Comparison of ENCODE assay signal across 8 cellular contexts in genomic region chr15:84747423-84748273, GRCh38. TPM values are rescaled to one million over a fixed set of nuclear protein-coding genes. Genes with fewer than 3 reads are reported as not detected.
DNase-seq lines count a peak whose midpoint lies in the region; ATAC-seq and TF ChIP-seq lines count a peak whose summit lies in the region.

No MANE protein-coding gene starts in this region.

- H3K4me1 ChIP-seq in right atrium auricular region (peaks cover 0 to 43% of the 10 kb centered on the region in 2 donors), prostate gland (replicated peaks) (peaks cover 3% of the 10 kb centered on the region), uterus (peaks cover 0 to 15% of the 10 kb centered on the region in 2 donors)

- H3K4me3 ChIP-seq in right atrium auricular region: peak overlapping the region; percentile 72 to 79
- H3K4me3 ChIP-seq in prostate gland: peak overlapping the region; percentile 81 to 86
- H3K4me3 ChIP-seq in uterus: peak overlapping the region; percentile 73 to 88

- H3K27me3 ChIP-seq in right atrium auricular region: no peaks in the 10 kb centered on the region
- H3K27me3 ChIP-seq in prostate gland (replicated peaks; ENCODE audit: insufficient read depth): no peaks in the 10 kb centered on the region
- H3K27me3 ChIP-seq in uterus: no peaks in the 10 kb centered on the region

- intact Hi-C loops in prostate gland (cut with DNase I): loop anchor here (5.0 to 10.0 kb wide), 2 partner anchors 75 to 93 kb away; partner anchors contain the start of genes NMB and WDR73
- intact Hi-C loops in uterus (cut with DNase I; ENCODE audit: low total_unique reads): no loop called here

- TF ChIP-seq POLR2A in prostate gland (IDR thresholded peaks at IDR 0.05): peak; percentile 46
- TF ChIP-seq POLR2A in uterus (IDR thresholded peaks at IDR 0.05): peak in 1 of 2 donors; percentile 45

- H3K36me3 ChIP-seq in right atrium auricular region (no peaks in the 10 kb centered on the region), prostate gland (no peaks in the 10 kb centered on the region), uterus (no peaks in the 10 kb centered on the region)

- 0 to 1% (median 0%) methylated on average over 38 to 46 of the region's 46 CpGs for WGBS in adipose tissue, 3 donors
- under 1% methylated on average over 46 of the region's 46 CpGs for WGBS in prostate gland

- TF ChIP-seq CTCF in right atrium auricular region (IDR thresholded peaks at IDR 0.05) (no peak), prostate gland (IDR thresholded peaks at IDR 0.05) (peak in 1 of 4 experiments; percentile 19), uterus (IDR thresholded peaks at IDR 0.05) (peak in 1 of 4 experiments; percentile 10)

- DNase-seq in G401 (ENCODE audit: low spot score) (peak; percentile 70), KBM-7 (peak; percentile 89), T follicular helper cell (ENCODE audit: low read depth) (peak; percentile 53), right atrium auricular region (ENCODE audit: low spot score) (peak; percentile 83), prostate gland (ENCODE audit: low spot score) (peak; percentile 61), uterus (peak; percentile 68 to 72)

- no peaks in the 10 kb centered on the region for H3K9me3 ChIP-seq in right atrium auricular region
- H3K9me3 ChIP-seq in prostate gland: no peaks in the 10 kb centered on the region
- H3K9me3 ChIP-seq in uterus: no peaks in the 10 kb centered on the region

- H3K27ac ChIP-seq in adipose tissue (ENCODE audit: low read depth, low read length): peak overlapping the region; percentile 94
- H3K27ac ChIP-seq in right atrium auricular region: peak overlapping the region; percentile 98 to 100
- peak overlapping the region; percentile 99 to 100 for H3K27ac ChIP-seq in prostate gland
- peak overlapping the region; percentile 99 to 100 for H3K27ac ChIP-seq in uterus

- peak; percentile 36 for ATAC-seq in GM21737 (IDR thresholded peaks at IDR 0.05; ENCODE audit: unreplicated experiment)

- in situ Hi-C loops in G401 (cut with HindIII; ENCODE audit: low sequenced_read_pairs) (no loop called here), KBM-7 (cut with MboI; ENCODE audit: low pct_unique_long_range_greater_than_20kb, low sequenced_read_pairs) (no loop called here)

RNA-seq across cellular contexts. Expression of gene ZNF592, which starts 0.7 kb away (rescaled TPM):
- total RNA-seq in G401 (2014; rRNA removed; shearing (Covaris generic)): 3.3 and 6.6 TPM in 2 replicates
- 10 to 100 TPM in 1 of 3 donors, 1 to 10 TPM in 2; 6.6 to 12.8 (median 9.6) TPM for polyA plus RNA-seq in adipose tissue
- total RNA-seq in right atrium auricular region (10 to 100 TPM in 1 of 2 donors, 1 to 10 TPM in 1; 9.7 to 18.4 TPM), prostate gland (10 to 100 TPM; 20.8 to 38.7 TPM), uterus (10 to 100 TPM in 2 of 4 donors, 1 to 10 TPM in 2; 4.7 to 48.2 (median 11.7) TPM)

RNA-seq across cellular contexts. Expression of gene SEC11A, which starts 31.7 kb away (rescaled TPM):
- 350 and 354 TPM in 2 replicates for total RNA-seq in G401 (2014; rRNA removed; shearing (Covaris generic))
- 100 to 1,000 TPM in 2 of 3 donors, 10 to 100 TPM in 1; 92.2 to 290 (median 215) TPM for polyA plus RNA-seq in adipose tissue
- total RNA-seq in right atrium auricular region: 10 to 100 TPM; 79.7 to 81.2 TPM
- 100 to 1,000 TPM in 1 of 2 donors, 10 to 100 TPM in 1; 91.2 to 115 TPM for total RNA-seq in prostate gland
- 100 to 1,000 TPM; 117 to 261 (median 204) TPM for total RNA-seq in uterus

Comparison
In these comparisons a context has a peak if more than half of its experiments do, and no peak if none do; other contexts are left out.
1. Peak in every context shown above with its lines: DNase-seq, ATAC-seq, H3K4me3 ChIP-seq and H3K27ac ChIP-seq.